In the genomic region with DNA sequence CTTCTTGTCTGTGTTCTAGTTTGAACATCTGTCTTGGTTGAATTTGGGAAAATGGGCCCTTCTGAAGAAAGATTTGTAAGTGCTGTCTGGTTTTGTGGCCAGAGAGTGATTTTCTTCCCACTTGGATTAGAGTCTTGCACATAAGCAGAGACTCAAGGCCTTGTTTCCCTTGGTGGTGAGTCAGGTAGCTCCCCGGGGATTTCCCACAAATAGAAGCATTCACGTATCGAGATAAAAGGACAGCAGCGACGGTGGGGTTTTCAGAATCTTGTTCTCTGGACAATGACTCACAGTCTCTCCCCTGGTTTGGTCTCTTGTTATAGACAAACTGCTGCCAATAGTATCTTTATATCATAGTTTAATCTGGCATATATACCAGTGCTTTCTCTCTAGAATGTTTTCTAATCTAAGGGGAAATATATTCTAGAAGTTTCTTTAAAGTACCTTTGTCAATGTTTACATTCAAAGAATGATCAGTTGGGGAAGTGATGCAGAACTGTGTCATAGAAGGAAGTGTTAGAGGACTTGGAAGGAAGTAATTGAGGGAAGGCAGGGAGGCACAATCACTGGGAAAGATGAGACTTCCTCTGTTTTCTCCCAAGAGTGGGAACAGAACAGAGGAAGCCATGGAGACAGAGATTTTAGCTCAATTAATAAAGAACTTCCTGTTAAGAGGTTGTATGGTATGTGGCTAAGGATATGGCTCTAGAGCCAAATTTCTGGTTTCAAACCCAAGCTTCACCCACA, we compare ENCODE assay signal across 8 cellular contexts. TPM values are rescaled to one million over a fixed set of nuclear protein-coding genes. Genes with fewer than 3 reads are reported as not detected.
DNase-seq lines count a peak whose midpoint lies in the region; ATAC-seq and TF ChIP-seq lines count a peak whose summit lies in the region.

No MANE protein-coding gene starts in this region.

- DNase-seq in ELF-1 (ENCODE audit: low read depth, low spot score) = peak; percentile 57
- peak; percentile 65 for DNase-seq in T-helper 2 cell treated with Interferon-gamma antibody and Interleukin-4, amounts not matched to agents 5 μg/mL and 100 μg/mL, for 36 hours (ENCODE audit: low spot score)
- peak; percentile 96 for DNase-seq in epithelial cell of esophagus (ENCODE audit: low read depth)
- no peak for DNase-seq in neuronal stem cell (ENCODE audit: low spot score)
- DNase-seq in Kasumi-1 (lab: John Stamatoyannopoulos, UW) = no peak
- DNase-seq in SIG-M5 (lab: John Stamatoyannopoulos, UW) = no peak

- no peak overlapping the region for H3K4me2 ChIP-seq in neuronal stem cell (ENCODE audit: insufficient read depth, low read length, poor library complexity, severe bottlenecking)

- no peak overlapping the region for H2AK5ac ChIP-seq in neuronal stem cell (ENCODE audit: low read depth, low read length)

- H3K23ac ChIP-seq in neuronal stem cell (ENCODE audit: low read depth, low read length, poor library complexity) = no peak overlapping the region

- H3K27ac ChIP-seq in skin epidermis (peak overlapping the region in 11 of 21 experiments; percentile 0 to 63 (median 33)), neuronal stem cell (replicated peaks; ENCODE audit: low read length) (no peak overlapping the region)

- peaks cover 8% of the 10 kb centered on the region for H3K4me1 Mint-ChIP-seq in T-helper 2 cell treated with Interferon-gamma antibody and Interleukin-4, amounts not matched to agents 5 μg/mL and 100 μg/mL, for 36 hours (ENCODE audit: low read depth)

- no peak overlapping the region for H2BK120ac ChIP-seq in neuronal stem cell (ENCODE audit: low read depth, low read length)

- no peak for TF ChIP-seq CTCF in epithelial cell of esophagus (IDR thresholded peaks at IDR 0.05; ENCODE audit: insufficient read depth, low read depth, low read length, missing control alignments)

- H4K8ac ChIP-seq in neuronal stem cell (ENCODE audit: low read depth, low read length) = no peak overlapping the region

- H2AFZ ChIP-seq in neuronal stem cell (ENCODE audit: low read length) = no peak overlapping the region

- no peak overlapping the region for H2BK5ac ChIP-seq in neuronal stem cell (ENCODE audit: low read length)

- H3K4me3 ChIP-seq in epithelial cell of esophagus (ENCODE audit: low read length) (no peak overlapping the region), skin epidermis (no peak overlapping the region), neuronal stem cell (ENCODE audit: low read length in 2 of 2) (no peak overlapping the region)

- no peak overlapping the region for H4K91ac ChIP-seq in neuronal stem cell (ENCODE audit: low read depth, low read length, poor library complexity)

- WGBS in neuronal stem cell (ENCODE audit: extremely low coverage in 2 of 2, insufficient read length in 2 of 2, insufficient replicate concordance in 1 of 2), 2 donors = no CpG with 5 or more reads among the region's 5 CpGs

- no peaks in the 10 kb centered on the region for H3K27me3 ChIP-seq in neuronal stem cell (ENCODE audit: control insufficient read depth in 3 of 3, insufficient read depth in 3 of 3, low read depth in 1 of 3, low read length in 3 of 3)

- no peaks in the 10 kb centered on the region for H3K27me3 Mint-ChIP-seq in T-helper 2 cell treated with Interferon-gamma antibody and Interleukin-4, amounts not matched to agents 5 μg/mL and 100 μg/mL, for 36 hours (ENCODE audit: low read depth)

- no peak overlapping the region for H2BK12ac ChIP-seq in neuronal stem cell (ENCODE audit: low read length)

- H3K36me3 Mint-ChIP-seq in T-helper 2 cell treated with Interferon-gamma antibody and Interleukin-4, amounts not matched to agents 5 μg/mL and 100 μg/mL, for 36 hours (ENCODE audit: low read depth) = peaks cover 51% of the 10 kb centered on the region

- H3K27ac Mint-ChIP-seq in T-helper 2 cell treated with Interferon-gamma antibody and Interleukin-4, amounts not matched to agents 5 μg/mL and 100 μg/mL, for 36 hours = peak overlapping the region; percentile 69

- H3K9me3 Mint-ChIP-seq in T-helper 2 cell treated with Interferon-gamma antibody and Interleukin-4, amounts not matched to agents 5 μg/mL and 100 μg/mL, for 36 hours = no peaks in the 10 kb centered on the region

- no peak for ATAC-seq in GM19455 (IDR thresholded peaks at IDR 0.05; ENCODE audit: unreplicated experiment)

- no peak overlapping the region for H3K4ac ChIP-seq in neuronal stem cell (ENCODE audit: low read length)

- no peaks in the 10 kb centered on the region for H3K9me3 ChIP-seq in neuronal stem cell (replicated peaks in 1 of 2; ENCODE audit: control insufficient read depth in 2 of 2, insufficient read depth in 1 of 2, low read depth in 1 of 2, low read length in 2 of 2)

- H2BK15ac ChIP-seq in neuronal stem cell (ENCODE audit: low read length) = no peak overlapping the region

- H3K79me1 ChIP-seq in neuronal stem cell (ENCODE audit: low read depth, low read length) = no peaks in the 10 kb centered on the region

- H3K14ac ChIP-seq in neuronal stem cell (ENCODE audit: low read length) = no peak overlapping the region

- H3K4me3 Mint-ChIP-seq in T-helper 2 cell treated with Interferon-gamma antibody and Interleukin-4, amounts not matched to agents 5 μg/mL and 100 μg/mL, for 36 hours = no peak overlapping the region

- no peak overlapping the region for H3K18ac ChIP-seq in neuronal stem cell (ENCODE audit: low read length)

- H3K4me1 ChIP-seq in neuronal stem cell (ENCODE audit: control insufficient read depth in 2 of 2, insufficient read depth in 1 of 2, low read depth in 1 of 2, low read length in 2 of 2) = no peaks in the 10 kb centered on the region

- peaks cover 39 to 98% of the 10 kb centered on the region in 2 donors for H3K36me3 ChIP-seq in neuronal stem cell (replicated peaks in 1 of 2; ENCODE audit: control insufficient read depth in 2 of 2, insufficient read depth in 2 of 2, low read length in 2 of 2)

- no peak overlapping the region for H3K9ac ChIP-seq in neuronal stem cell (ENCODE audit: low read depth, low read length, poor library complexity)

RNA-seq across cellular contexts. Expression of a gene that starts 18.1 kb away (rescaled TPM):
- 13.5 TPM for polyA plus RNA-seq in neuronal stem cell (2013, experiment 1 of 2)
- 13.4 TPM for polyA plus RNA-seq in neuronal stem cell (2013, experiment 2 of 2)

RNA-seq across cellular contexts. Expression of a gene that starts 34.8 kb away (rescaled TPM):
- 1.4 TPM for polyA plus RNA-seq in neuronal stem cell (2013, experiment 1 of 2)
- 1.6 TPM for polyA plus RNA-seq in neuronal stem cell (2013, experiment 2 of 2)

RNA-seq across cellular contexts. Expression of a gene that starts 53.8 kb away (rescaled TPM):
- polyA plus RNA-seq in neuronal stem cell (2013, experiment 1 of 2) = 78.6 TPM
- polyA plus RNA-seq in neuronal stem cell (2013, experiment 2 of 2) = 77.3 TPM

Comparison
In these comparisons a context has a peak if more than half of its experiments do, and no peak if none do; other contexts are left out.
1. DNase-seq: peak in ELF-1 (single experiment), T-helper 2 cell treated with Interferon-gamma antibody and Interleukin-4, amounts not matched to agents 5 μg/mL and 100 μg/mL, for 36 hours (single experiment) and epithelial cell of esophagus (single experiment); none in neuronal stem cell (single experiment), Kasumi-1 (0 of 2) and SIG-M5 (single experiment).